In the genomic region with DNA sequence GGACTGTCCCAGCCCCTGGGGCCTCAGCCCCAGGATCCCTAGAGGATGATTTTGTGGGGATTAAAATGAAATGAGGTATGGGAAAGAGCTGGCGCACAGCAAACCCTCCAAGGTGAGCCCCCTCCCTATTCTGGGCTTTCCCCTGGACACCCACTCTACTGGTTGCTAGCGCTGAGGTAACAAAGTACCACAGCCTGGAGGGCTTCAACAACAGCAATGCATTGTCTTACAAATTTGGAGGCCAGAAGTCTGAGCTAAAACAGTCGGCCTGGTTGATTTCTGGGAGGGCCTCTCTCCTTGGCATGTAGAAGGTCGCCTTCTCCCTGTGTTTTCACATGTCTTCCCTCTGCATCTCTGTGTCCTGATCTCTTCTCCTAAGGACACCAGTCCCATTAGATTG, we compare ENCODE assay signal across 25 cellular contexts.
"Had no signal": no experiment of that assay in that cellular context is flagged by ENCODE, and none has a peak within 500 bp of the region (broad histone marks: within the 10 kb centered on the region; RNA-seq: fewer than 3 reads in every experiment).

No MANE protein-coding gene starts in this region.

- ATAC-seq: HepG2, Panc1, PC-3, T-cell had no signal

- H3K4me1 Mint-ChIP-seq: T-cell had no signal

- DNase-seq: IMR-90, Karpas-422, KG1, MG63, NCI-H1092, NCI-H1105 treated with DMSO at 0.1 percent for 48 hours, NCI-H1417 treated with DMSO at 0.1 percent for 48 hours, NCI-H146, NCI-H1694 treated with DMSO at 0.1 percent for 48 hours, NCI-H1930, NCI-H2081 treated with DMSO at 0.1 percent for 48 hours, NCI-H2171, NCI-H226, NCI-H446, NCI-H510A, NCI-H524 treated with DMSO at 0.1 percent for 48 hours, NCI-H774, PC-3, SHP77, SK-N-SH, SW 1271, T-cell had no signal

- H3K36me3 ChIP-seq: MG63 had no signal

- H3K36me3 Mint-ChIP-seq: T-cell had no signal

- H3K9me3 ChIP-seq: MG63, SK-N-SH had no signal

- FAIRE-seq: HepG2 had no signal

- H3K27me3 ChIP-seq: MG63 had no signal

- H3K27ac Mint-ChIP-seq: T-cell had no signal

- H3K9ac ChIP-seq: SK-N-SH had no signal

- H3K27ac ChIP-seq: RWPE1 had no signal

- H3K4me2 ChIP-seq: SK-N-SH had no signal

- H3K4me3 Mint-ChIP-seq: T-cell had no signal

- H3K4me3 ChIP-seq: MG63 had no signal
